Comparison of ENCODE assay signal across 8 cellular contexts in the genomic region with DNA sequence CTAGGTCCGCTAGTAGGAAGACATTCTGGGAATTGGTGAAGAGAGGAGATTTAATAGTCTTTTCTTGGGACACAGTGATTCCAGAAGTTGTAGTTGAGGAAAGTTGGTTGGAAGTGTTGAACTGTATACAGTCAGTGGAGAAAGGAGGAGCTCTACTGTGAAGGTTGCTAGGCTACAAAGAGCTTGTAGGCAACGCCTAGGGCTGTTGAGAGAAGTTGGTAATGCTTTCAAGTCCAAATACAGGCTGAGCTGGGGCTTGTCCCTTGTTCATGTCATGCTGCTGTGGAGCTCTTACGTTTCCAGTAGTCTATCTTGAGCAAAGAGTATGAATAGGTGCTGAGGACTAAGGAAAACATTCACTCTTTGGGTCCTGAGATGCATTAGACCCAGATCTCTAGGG. TPM values are rescaled to one million over a fixed set of nuclear protein-coding genes. Genes with fewer than 3 reads are reported as not detected.
DNase-seq lines count a peak whose midpoint lies in the region; ATAC-seq lines count a peak whose summit lies in the region.

No MANE protein-coding gene starts in this region.

- peaks cover 4% of the 10 kb centered on the region for H3K4me1 ChIP-seq in right cardiac atrium (ENCODE audit: control insufficient read depth, insufficient read depth, low read length)

- intact Hi-C loops in right cardiac atrium (cut with DNase I) = no loop called here

- peak overlapping the region; percentile 93 for H3K27ac Mint-ChIP-seq in activated naive CD4-positive, alpha-beta T cell treated with anti-CD3 and anti-CD28 coated beads, Interleukin-2, amount 50 U/mL, for 24 hours
- peak overlapping the region; percentile 44 for H3K27ac Mint-ChIP-seq in activated CD8-positive, alpha-beta T cell treated with anti-CD3 and anti-CD28 coated beads, Interleukin-2, amount 10 ng/mL, durations not matched to agents 7 days and 5 days
- peak overlapping the region; percentile 92 for H3K27ac Mint-ChIP-seq in stimulated activated memory B cell treated with anti-CD40 and anti-IgM and Interleukin-4, amounts not matched to agents 10 μg/mL and 1 μg/mL and 100 μg/mL, for 72 hours

- no peaks in the 10 kb centered on the region for H3K9me3 Mint-ChIP-seq in activated naive CD4-positive, alpha-beta T cell treated with anti-CD3 and anti-CD28 coated beads, Interleukin-2, amount 50 U/mL, for 24 hours
- no peaks in the 10 kb centered on the region for H3K9me3 Mint-ChIP-seq in activated CD8-positive, alpha-beta T cell treated with anti-CD3 and anti-CD28 coated beads, Interleukin-2, amount 10 ng/mL, durations not matched to agents 7 days and 5 days (ENCODE audit: insufficient read depth)
- no peaks in the 10 kb centered on the region for H3K9me3 Mint-ChIP-seq in stimulated activated memory B cell treated with anti-CD40 and anti-IgM and Interleukin-4, amounts not matched to agents 10 μg/mL and 1 μg/mL and 100 μg/mL, for 72 hours

- H3K9me3 ChIP-seq in right cardiac atrium (ENCODE audit: control insufficient read depth, low read length) = no peaks in the 10 kb centered on the region

- H3K4me3 ChIP-seq in right cardiac atrium (ENCODE audit: low read length) = peak overlapping the region; percentile 69

- CTCF ChIA-PET in activated CD8-positive, alpha-beta T cell treated with anti-CD3 and anti-CD28 coated beads, Interleukin-2, amount 10 ng/mL, durations not matched to agents 7 days and 5 days (lab: Charles Lee) = interaction anchor here (0.6 to 1.9 kb wide), 3 partner anchors 9 to 20 kb away, joined by 3 to 6 read pairs (median 4); no protein-coding TSS in a partner anchor

- DNase-seq in activated naive CD4-positive, alpha-beta T cell (lab: John Stamatoyannopoulos, UW) = no peak
- no peak for DNase-seq in activated CD8-positive, alpha-beta T cell treated with anti-CD3 and anti-CD28 coated beads, Interleukin-2, amount 10 ng/mL, durations not matched to agents 7 days and 5 days
- DNase-seq in right cardiac atrium (peak in 1 of 3 donors; percentile 49), dermis blood vessel endothelial cell (no peak)

- H3K27me3 Mint-ChIP-seq in activated naive CD4-positive, alpha-beta T cell treated with anti-CD3 and anti-CD28 coated beads, Interleukin-2, amount 50 U/mL, for 24 hours = peaks cover 2% of the 10 kb centered on the region
- H3K27me3 Mint-ChIP-seq in activated CD8-positive, alpha-beta T cell treated with anti-CD3 and anti-CD28 coated beads, Interleukin-2, amount 10 ng/mL, durations not matched to agents 7 days and 5 days (ENCODE audit: low read depth) = peaks cover 5% of the 10 kb centered on the region
- H3K27me3 Mint-ChIP-seq in stimulated activated memory B cell treated with anti-CD40 and anti-IgM and Interleukin-4, amounts not matched to agents 10 μg/mL and 1 μg/mL and 100 μg/mL, for 72 hours = peaks cover 18% of the 10 kb centered on the region

- peak overlapping the region; percentile 95 for H3K4me3 Mint-ChIP-seq in activated naive CD4-positive, alpha-beta T cell treated with anti-CD3 and anti-CD28 coated beads, Interleukin-2, amount 50 U/mL, for 24 hours
- peak overlapping the region; percentile 77 for H3K4me3 Mint-ChIP-seq in activated CD8-positive, alpha-beta T cell treated with anti-CD3 and anti-CD28 coated beads, Interleukin-2, amount 10 ng/mL, durations not matched to agents 7 days and 5 days
- H3K4me3 Mint-ChIP-seq in stimulated activated memory B cell treated with anti-CD40 and anti-IgM and Interleukin-4, amounts not matched to agents 10 μg/mL and 1 μg/mL and 100 μg/mL, for 72 hours = peak overlapping the region; percentile 98

- ATAC-seq in activated CD8-positive, alpha-beta T cell treated with anti-CD3 and anti-CD28 coated beads, Interleukin-2, amount 10 ng/mL, durations not matched to agents 7 days and 5 days = peak; percentile 41
- ATAC-seq in right cardiac atrium (peak; percentile 80 to 86), GM21825 (IDR thresholded peaks at IDR 0.05; ENCODE audit: unreplicated experiment) (no peak), HG03442 (IDR thresholded peaks at IDR 0.05; ENCODE audit: unreplicated experiment) (no peak)
- ATAC-seq in stimulated activated memory B cell treated with anti-CD40 and anti-IgM and Interleukin-4, amounts not matched to agents 10 μg/mL and 1 μg/mL and 100 μg/mL, for 72 hours = no peak

- peak overlapping the region; percentile 71 for H3K27ac ChIP-seq in right cardiac atrium (ENCODE audit: low read length)

- WGBS in right cardiac atrium = 46% methylated on average over 3 of the region's 3 CpGs

- POLR2A ChIA-PET in activated CD8-positive, alpha-beta T cell treated with anti-CD3 and anti-CD28 coated beads, Interleukin-2, amount 10 ng/mL, durations not matched to agents 7 days and 5 days (lab: Charles Lee) = interaction anchor here (1.0 kb wide), 1 partner anchor 715 kb away, joined by 3 read pairs; no protein-coding TSS in a partner anchor

- peaks cover 2% of the 10 kb centered on the region for H3K36me3 Mint-ChIP-seq in activated naive CD4-positive, alpha-beta T cell treated with anti-CD3 and anti-CD28 coated beads, Interleukin-2, amount 50 U/mL, for 24 hours
- H3K36me3 Mint-ChIP-seq in activated CD8-positive, alpha-beta T cell treated with anti-CD3 and anti-CD28 coated beads, Interleukin-2, amount 10 ng/mL, durations not matched to agents 7 days and 5 days (ENCODE audit: low read depth) = no peaks in the 10 kb centered on the region
- peaks cover 10% of the 10 kb centered on the region for H3K36me3 Mint-ChIP-seq in stimulated activated memory B cell treated with anti-CD40 and anti-IgM and Interleukin-4, amounts not matched to agents 10 μg/mL and 1 μg/mL and 100 μg/mL, for 72 hours

- H3K27me3 ChIP-seq in right cardiac atrium (ENCODE audit: control insufficient read depth, insufficient read depth) = no peaks in the 10 kb centered on the region

- peaks cover 37% of the 10 kb centered on the region for H3K4me1 Mint-ChIP-seq in activated naive CD4-positive, alpha-beta T cell treated with anti-CD3 and anti-CD28 coated beads, Interleukin-2, amount 50 U/mL, for 24 hours
- H3K4me1 Mint-ChIP-seq in activated CD8-positive, alpha-beta T cell treated with anti-CD3 and anti-CD28 coated beads, Interleukin-2, amount 10 ng/mL, durations not matched to agents 7 days and 5 days (ENCODE audit: low read depth) = peaks cover 17% of the 10 kb centered on the region
- peaks cover 42% of the 10 kb centered on the region for H3K4me1 Mint-ChIP-seq in stimulated activated memory B cell treated with anti-CD40 and anti-IgM and Interleukin-4, amounts not matched to agents 10 μg/mL and 1 μg/mL and 100 μg/mL, for 72 hours

RNA-seq across cellular contexts. Expression of a gene that starts 1.1 kb away (rescaled TPM):
- total RNA-seq in activated CD8-positive, alpha-beta T cell treated with anti-CD3 and anti-CD28 coated beads, Interleukin-2, amount 10 ng/mL, durations not matched to agents 7 days and 5 days = 10 to 100 TPM; 10.1 to 10.6 TPM
- 10 to 100 TPM; 42.6 to 47.7 (median 46.0) TPM for total RNA-seq in right cardiac atrium
- 6.2 TPM for polyA plus RNA-seq in right cardiac atrium
- total RNA-seq in dermis blood vessel endothelial cell = 26.4 and 35.7 TPM in 2 replicates

Comparison
In these comparisons a context has a peak if more than half of its experiments do, and no peak if none do; other contexts are left out.
1. ATAC-seq: peak in activated CD8-positive, alpha-beta T cell treated with anti-CD3 and anti-CD28 coated beads, Interleukin-2, amount 10 ng/mL, durations not matched to agents 7 days and 5 days (single experiment) and right cardiac atrium (2 of 2); none in stimulated activated memory B cell treated with anti-CD40 and anti-IgM and Interleukin-4, amounts not matched to agents 10 μg/mL and 1 μg/mL and 100 μg/mL, for 72 hours (single experiment), GM21825 (single experiment) and HG03442 (single experiment).
2. Peak in every context shown above with its lines, with median percentiles within 50 percentile points of each other: H3K27ac Mint-ChIP-seq and H3K4me3 Mint-ChIP-seq.